ENCODE assay signal across 9 cellular contexts in genomic region chr5:6379246-6379645, GRCh38. TPM values are rescaled to one million over a fixed set of nuclear protein-coding genes. Genes with fewer than 3 reads are reported as not detected.
DNase-seq lines count a peak whose midpoint lies in the region; ATAC-seq and TF ChIP-seq lines count a peak whose summit lies in the region.
"Had no signal": no experiment of that assay in that cellular context is flagged by ENCODE, and none has a peak within 500 bp of the region (broad histone marks: within the 10 kb centered on the region; RNA-seq: fewer than 3 reads in every experiment).

No MANE protein-coding gene starts in this region.

- TF ChIP-seq CTCF in A673 (conservative IDR thresholded peaks at IDR 0.05; ENCODE audit: low read depth, low read length) (no peak), HFF-Myc (IDR thresholded peaks at IDR 0.05; ENCODE audit: low read depth, low read length, missing control alignments) (no peak)

- peaks cover 10% of the 10 kb centered on the region for H3K4me1 ChIP-seq in A673 (ENCODE audit: insufficient read depth, low read length, poor library complexity, severe bottlenecking)

- peaks cover 29% of the 10 kb centered on the region for H3K36me3 ChIP-seq in A673 (ENCODE audit: insufficient read depth, low read length, poor library complexity, severe bottlenecking)

- H3K27ac ChIP-seq in A673 (ENCODE audit: low read depth, low read length, poor library complexity, severe bottlenecking) = no peak overlapping the region

- no peak for ATAC-seq in activated naive CD8-positive, alpha-beta T cell treated with anti-CD3 and anti-CD28 coated beads, Interleukin-2, amount 50 U/mL, for 24 hours
- ATAC-seq in naive B cell (ENCODE audit: low read depth in 2 of 2) (no peak), GM18861 (IDR thresholded peaks at IDR 0.05; ENCODE audit: unreplicated experiment) (no peak)

- H3K27me3 Mint-ChIP-seq in activated naive CD8-positive, alpha-beta T cell treated with anti-CD3 and anti-CD28 coated beads, Interleukin-2, amount 50 U/mL, for 24 hours = peaks cover 1% of the 10 kb centered on the region
- H3K27me3 Mint-ChIP-seq in naive B cell = peaks cover 7 to 13% (median 9%) of the 10 kb centered on the region in 3 donors

- H3K4me3 ChIP-seq in A673 (ENCODE audit: low read depth, low read length, poor library complexity, severe bottlenecking) (peak overlapping the region; percentile 97), HFF-Myc (replicated peaks; ENCODE audit: low read depth, low read length) (0 out of 2 replicates have a peak overlapping the region, but pooled peaks have one; percentile 88)

- H3K36me3 Mint-ChIP-seq in activated naive CD8-positive, alpha-beta T cell treated with anti-CD3 and anti-CD28 coated beads, Interleukin-2, amount 50 U/mL, for 24 hours (ENCODE audit: low read depth) = peaks cover 38% of the 10 kb centered on the region
- H3K36me3 Mint-ChIP-seq in naive B cell = peaks cover 8 to 16% of the 10 kb centered on the region in 2 donors

- POLR2A ChIA-PET in A673 (lab: Charles Lee; ENCODE audit: low non-redundant PET) = no interaction called here

- peaks cover 31% of the 10 kb centered on the region for H3K4me1 Mint-ChIP-seq in activated naive CD8-positive, alpha-beta T cell treated with anti-CD3 and anti-CD28 coated beads, Interleukin-2, amount 50 U/mL, for 24 hours
- H3K4me1 Mint-ChIP-seq in naive B cell = peaks cover 25 to 37% (median 37%) of the 10 kb centered on the region in 3 donors

- intact Hi-C loops in A673 (cut with micrococcal nuclease; ENCODE audit: unreplicated experiment) = loop anchor here (10.0 kb wide), 1 partner anchor 196 kb away; no protein-coding TSS in a partner anchor

- H3K27me3 ChIP-seq in A673 (replicated peaks; ENCODE audit: insufficient read depth, low read depth, low read length, poor library complexity) = no peaks in the 10 kb centered on the region

- peak overlapping the region; percentile 99 for H3K4me3 Mint-ChIP-seq in activated naive CD8-positive, alpha-beta T cell treated with anti-CD3 and anti-CD28 coated beads, Interleukin-2, amount 50 U/mL, for 24 hours
- peak overlapping the region; percentile 95 to 99 (median 99) for H3K4me3 Mint-ChIP-seq in naive B cell

- CTCF ChIA-PET in A673 (lab: Charles Lee) = no interaction called here

- no TSS peak for BruUV-seq in A673 (replicated peaks; lab: Mats Ljungman, UMichigan)

- no peaks in the 10 kb centered on the region for H3K9me3 ChIP-seq in A673 (ENCODE audit: low read depth, low read length, poor library complexity, severe bottlenecking)

- no peak for DNase-seq in A673 (ENCODE audit: low spot score)
- DNase-seq in HFF-Myc (ENCODE audit: extremely low read depth, low read depth) = no peak
- DNase-seq in activated naive CD8-positive, alpha-beta T cell treated with anti-CD3 and anti-CD28 coated beads, Interleukin-2, amount 50 U/mL, for 24 hours = no peak
- DNase-seq in naive B cell = no peak
- DNase-seq in pons (ENCODE audit: low spot score) = no peak
- no peak for DNase-seq in hippocampal formation (lab: John Stamatoyannopoulos, UW)
- no peak for DNase-seq in HuH-7.5 (ENCODE audit: low spot score)
- DNase-seq: stimulated activated CD4-positive, alpha-beta T cell treated with anti-CD3 and anti-CD28 coated beads, Interleukin-12 subunit alpha, Interleukin-12 subunit beta, amount 100 ng/mL, for 4 hours had no signal

- peak overlapping the region; percentile 99 for H3K27ac Mint-ChIP-seq in activated naive CD8-positive, alpha-beta T cell treated with anti-CD3 and anti-CD28 coated beads, Interleukin-2, amount 50 U/mL, for 24 hours
- H3K27ac Mint-ChIP-seq in naive B cell = peak overlapping the region in 5 of 6 donors; percentile 96 to 97 (median 96)

- no peaks in the 10 kb centered on the region for H3K9me3 Mint-ChIP-seq in activated naive CD8-positive, alpha-beta T cell treated with anti-CD3 and anti-CD28 coated beads, Interleukin-2, amount 50 U/mL, for 24 hours
- H3K9me3 Mint-ChIP-seq in naive B cell = no peaks in the 10 kb centered on the region

RNA-seq across cellular contexts. Expression of gene MED10, which starts 0.9 kb away (rescaled TPM):
- 48.7 and 59.9 TPM in 2 replicates for total RNA-seq in A673 (2021)
- 100 to 1,000 TPM in 5 of 6 donors, 10 to 100 TPM in 1; 99.9 to 134 (median 112) TPM for polyA plus RNA-seq in naive B cell (ENCODE audit: low read depth in 6 of 6)
